In the genomic region with DNA sequence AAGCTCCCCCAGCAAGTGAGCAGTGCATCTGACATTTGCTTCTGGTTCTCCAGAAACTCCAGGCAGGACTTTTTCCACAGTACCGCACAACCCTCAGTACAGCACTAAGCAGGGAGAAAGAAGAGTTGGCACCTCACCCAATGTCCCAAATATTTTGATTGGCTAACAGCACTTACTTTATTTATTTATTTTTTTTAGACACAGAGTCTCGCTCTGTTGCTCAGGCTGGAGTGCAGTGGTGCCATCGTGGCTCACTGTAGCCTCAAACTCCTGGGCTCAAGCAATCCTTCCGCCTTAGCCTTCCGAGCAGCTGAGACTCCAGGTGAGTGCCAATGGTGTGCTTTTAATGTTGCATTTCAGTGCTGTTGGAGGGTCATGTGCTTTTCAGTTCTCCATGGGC, we compare ENCODE assay signal across 20 cellular contexts.
DNase-seq lines count a peak whose midpoint lies in the region; ATAC-seq and TF ChIP-seq lines count a peak whose summit lies in the region.
"Had no signal": no experiment of that assay in that cellular context is flagged by ENCODE, and none has a peak within 500 bp of the region (broad histone marks: within the 10 kb centered on the region; RNA-seq: fewer than 3 reads in every experiment).

No MANE protein-coding gene starts in this region.

- H3K9me3 ChIP-seq in endodermal cell (ENCODE audit: control insufficient read depth, low read length): no peaks in the 10 kb centered on the region
- no peaks in the 10 kb centered on the region for H3K9me3 ChIP-seq in thoracic aorta
- H3K9me3 ChIP-seq in aorta (ENCODE audit: control insufficient read depth, low read length): no peaks in the 10 kb centered on the region
- H3K9me3 ChIP-seq in adrenal gland (replicated peaks in 1 of 3): no peaks in the 10 kb centered on the region
- H3K9me3 ChIP-seq in stomach: no peaks in the 10 kb centered on the region
- H3K9me3 ChIP-seq: BE2C, Caco-2 had no signal

- intact Hi-C loops in aorta (cut with DNase I) (no loop called here), adrenal gland (cut with DNase I) (no loop called here), stomach (cut with DNase I; ENCODE audit: low total_unique reads) (no loop called here)

- TF ChIP-seq EP300 in stomach (IDR thresholded peaks at IDR 0.05): no peak

- TF ChIP-seq CTCF in endodermal cell (conservative IDR thresholded peaks at IDR 0.05) (no peak), thoracic aorta (IDR thresholded peaks at IDR 0.05) (no peak), adrenal gland (IDR thresholded peaks at IDR 0.05) (no peak), stomach (IDR thresholded peaks at IDR 0.05) (no peak)

- H3K27me3 Mint-ChIP-seq in endodermal cell (ENCODE audit: insufficient read depth): peaks cover 27% of the 10 kb centered on the region

- H3K4me3 Mint-ChIP-seq in endodermal cell: no peak overlapping the region
- H3K4me3 Mint-ChIP-seq: CD4-positive, CD25-positive, alpha-beta regulatory T cell; CD8-positive, alpha-beta memory T cell; IgD-negative memory B cell had no signal

- H3K36me3 ChIP-seq in endodermal cell (ENCODE audit: control insufficient read depth, insufficient read depth, low read length) (no peaks in the 10 kb centered on the region), thoracic aorta (no peaks in the 10 kb centered on the region), aorta (ENCODE audit: control insufficient read depth in 1 of 2, insufficient read depth in 2 of 2, low read length in 1 of 2) (no peaks in the 10 kb centered on the region), adrenal gland (replicated peaks in 1 of 2) (no peaks in the 10 kb centered on the region), stomach (no peaks in the 10 kb centered on the region)
- H3K36me3 ChIP-seq: BE2C had no signal

- no peak overlapping the region for H3K4me3 ChIP-seq in endodermal cell (ENCODE audit: low read length)
- no peak overlapping the region for H3K4me3 ChIP-seq in thoracic aorta
- H3K4me3 ChIP-seq in aorta (ENCODE audit: low read length in 2 of 2): no peak overlapping the region
- no peak overlapping the region for H3K4me3 ChIP-seq in adrenal gland
- H3K4me3 ChIP-seq in stomach: no peak overlapping the region

- 93 to 96% methylated on average over 5 of the region's 5 CpGs for WGBS in endodermal cell (ENCODE audit: insufficient coverage in 1 of 2, insufficient read length in 1 of 2), 2 experiments
- WGBS in aorta, 2 donors: 15 to 20% methylated on average over 5 of the region's 5 CpGs
- 90 to 96% (median 93%) methylated on average over 5 of the region's 5 CpGs for WGBS in adrenal gland, 4 donors
- WGBS in stomach, 5 donors: 84 to 93% (median 89%) methylated on average over 5 of the region's 5 CpGs

- DNase-seq in astrocyte of the hippocampus (ENCODE audit: low read depth, low spot score): peak; percentile 15
- peak; percentile 32 for DNase-seq in endodermal cell
- no peak for DNase-seq in thoracic aorta (ENCODE audit: low spot score)
- no peak for DNase-seq in aorta
- no peak for DNase-seq in adrenal gland
- DNase-seq in stomach: no peak
- DNase-seq: ACHN; BE2C; C1 segment of cervical spinal cord; CD4-positive, CD25-positive, alpha-beta regulatory T cell; CD8-positive, alpha-beta memory T cell; DMS153; DMS79 treated with DMSO at 0.1 percent for 48 hours; GF-D8; GOT3 had no signal

- no peaks in the 10 kb centered on the region for H3K9me3 Mint-ChIP-seq in endodermal cell
- H3K9me3 Mint-ChIP-seq: CD8-positive, alpha-beta memory T cell had no signal

- no peaks in the 10 kb centered on the region for H3K36me3 Mint-ChIP-seq in endodermal cell (ENCODE audit: low read depth)
- H3K36me3 Mint-ChIP-seq: CD4-positive, CD25-positive, alpha-beta regulatory T cell; CD8-positive, alpha-beta memory T cell had no signal

- H3K27ac ChIP-seq in endodermal cell (ENCODE audit: low read depth, low read length) (no peak overlapping the region), thoracic aorta (no peak overlapping the region), aorta (ENCODE audit: low read depth in 1 of 2, low read length in 2 of 2) (no peak overlapping the region), adrenal gland (no peak overlapping the region), stomach (no peak overlapping the region)

- no peaks in the 10 kb centered on the region for H3K4me1 ChIP-seq in endodermal cell (ENCODE audit: control insufficient read depth, insufficient read depth, low read length)
- peaks cover 0 to 26% of the 10 kb centered on the region in 2 donors for H3K4me1 ChIP-seq in thoracic aorta (ENCODE audit: control insufficient read depth in 1 of 2, low read depth in 2 of 2)
- H3K4me1 ChIP-seq in aorta (ENCODE audit: control insufficient read depth in 1 of 2, insufficient read depth in 2 of 2, low read length in 2 of 2): no peaks in the 10 kb centered on the region
- no peaks in the 10 kb centered on the region for H3K4me1 ChIP-seq in adrenal gland (replicated peaks in 1 of 2)
- H3K4me1 ChIP-seq in stomach: peaks cover 0 to 14% (median 8%) of the 10 kb centered on the region in 4 donors
- H3K4me1 ChIP-seq: BE2C, Caco-2 had no signal

- H3K9ac ChIP-seq in endodermal cell (ENCODE audit: extremely low read depth, low read length, poor library complexity, severe bottlenecking): no peak overlapping the region

- H3K4me1 Mint-ChIP-seq in endodermal cell: peaks cover 2% of the 10 kb centered on the region
- H3K4me1 Mint-ChIP-seq: CD4-positive, CD25-positive, alpha-beta regulatory T cell; CD8-positive, alpha-beta memory T cell had no signal

- TF ChIP-seq POLR2A in GM18505 (IDR thresholded peaks at IDR 0.05; ENCODE audit: borderline replicate concordance, extremely low read depth, insufficient read depth, insufficient read length): no peak
- no peak for TF ChIP-seq POLR2A in adrenal gland (IDR thresholded peaks at IDR 0.05)
- no peak for TF ChIP-seq POLR2A in stomach (IDR thresholded peaks at IDR 0.05)

- H3K27me3 ChIP-seq in endodermal cell (ENCODE audit: control insufficient read depth, insufficient read depth, low read length, poor library complexity, severe bottlenecking): peaks cover 7% of the 10 kb centered on the region
- no peaks in the 10 kb centered on the region for H3K27me3 ChIP-seq in thoracic aorta (replicated peaks; ENCODE audit: insufficient read depth)
- H3K27me3 ChIP-seq in aorta (ENCODE audit: control insufficient read depth in 1 of 2, insufficient read depth in 2 of 2, low read length in 1 of 2): no peaks in the 10 kb centered on the region
- no peaks in the 10 kb centered on the region for H3K27me3 ChIP-seq in adrenal gland
- no peaks in the 10 kb centered on the region for H3K27me3 ChIP-seq in stomach
- H3K27me3 ChIP-seq: BE2C had no signal

- ATAC-seq in thoracic aorta (ENCODE audit: insufficient number of reproducible peaks, low FRiP score, low read depth) (peak; percentile 31), aorta (ENCODE audit: low FRiP score) (peak; percentile 45), GM18505 (IDR thresholded peaks at IDR 0.05; ENCODE audit: unreplicated experiment) (no peak)
- ATAC-seq: HCT116, HepG2 had no signal

- H3K27ac Mint-ChIP-seq in endodermal cell: no peak overlapping the region
- H3K27ac Mint-ChIP-seq: CD4-positive, CD25-positive, alpha-beta regulatory T cell; CD8-positive, alpha-beta memory T cell; IgD-negative memory B cell had no signal

Comparison
In these comparisons a context has a peak if more than half of its experiments do, and no peak if none do; other contexts are left out.
1. DNase-seq: peak in astrocyte of the hippocampus (single experiment) and endodermal cell (single experiment); none in thoracic aorta (single experiment), aorta (0 of 2), adrenal gland (0 of 7) and stomach (single experiment).